In the genomic region with DNA sequence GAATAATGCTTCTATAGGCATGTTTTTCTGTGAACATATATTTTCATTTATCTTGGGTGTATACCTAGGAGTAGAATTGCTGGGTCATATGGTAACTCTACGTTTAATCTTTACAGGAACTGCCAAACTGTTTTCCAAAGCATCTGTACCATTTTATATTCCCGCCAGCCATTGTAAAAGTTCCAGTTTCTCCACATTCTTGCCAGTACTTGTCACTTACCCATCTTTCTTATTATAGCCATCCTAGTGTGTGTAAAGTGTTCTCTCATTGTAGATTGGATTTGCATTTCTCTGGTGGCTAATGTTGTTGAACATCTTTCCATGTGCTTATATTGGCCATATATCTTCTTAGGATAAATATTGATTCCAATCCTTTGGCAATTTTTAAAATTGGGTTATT, we compare ENCODE assay signal across 22 cellular contexts. TPM values are rescaled to one million over a fixed set of nuclear protein-coding genes. Genes with fewer than 3 reads are reported as not detected.
"Had no signal": no experiment of that assay in that cellular context is flagged by ENCODE, and none has a peak within 500 bp of the region (broad histone marks: within the 10 kb centered on the region; RNA-seq: fewer than 3 reads in every experiment).

No MANE protein-coding gene starts in this region.

- ATAC-seq: HepG2, Panc1 had no signal

- H3K27ac ChIP-seq: SJSA1, SK-N-MC had no signal

- H3K4me3 ChIP-seq: SJSA1, SK-N-MC had no signal

- H3K27me3 ChIP-seq: SJSA1 had no signal

- H3K36me3 ChIP-seq: SJSA1 had no signal

- H3K4me1 ChIP-seq: SJSA1 had no signal

- DNase-seq: IMR-90, Karpas-422, KG1, MM.1S, NCI-H1092 treated with DMSO at 0.1 percent for 48 hours, NCI-H146, NCI-H187, NCI-H2029, NCI-H2081 treated with DMSO at 0.1 percent for 48 hours, NCI-H2171, NCI-H226, NCI-H446, NCI-H510A, NCI-H524 treated with DMSO at 0.1 percent for 48 hours, NCI-H69, NCI-H774, Right ventricle myocardium superior, SIG-M5 had no signal

- H3K9me3 ChIP-seq: SJSA1 had no signal

RNA-seq across cellular contexts. Expression of a gene that starts 31.2 kb away (rescaled TPM):
- total RNA-seq: HepG2 had no signal
